In genomic region chr16:14111713-14112538, GRCh38 we compare ENCODE assay signal across 11 cellular contexts. TPM values are rescaled to one million over a fixed set of nuclear protein-coding genes. Genes with fewer than 3 reads are reported as not detected.
A peak's percentile ranks its signal among the peaks of the same experiment; 100 is the strongest.
DNase-seq lines count a peak whose midpoint lies in the region; ATAC-seq and TF ChIP-seq lines count a peak whose summit lies in the region.
"Had no signal": no experiment of that assay in that cellular context is flagged by ENCODE, and none has a peak within 500 bp of the region (broad histone marks: within the 10 kb centered on the region; RNA-seq: fewer than 3 reads in every experiment).

No MANE protein-coding gene starts in this region.

- no peak overlapping the region for H4K5ac ChIP-seq in H9 (ENCODE audit: insufficient read length, low read depth, low read length)

- H2BK12ac ChIP-seq in H9 (ENCODE audit: insufficient read length, low read depth, low read length) = no peak overlapping the region

- H3K27ac Mint-ChIP-seq in H9 = peak overlapping the region in 2 of 3 experiments; percentile 67 to 71; a peak in 4 of 7 replicates
- H3K27ac Mint-ChIP-seq: activated naive CD4-positive, alpha-beta T cell treated with anti-CD3 and anti-CD28 coated beads, Interleukin-2, amount 50 U/mL, for 24 hours; natural killer cell had no signal

- no peak overlapping the region for H3K4me2 ChIP-seq in H9 (ENCODE audit: insufficient read depth, insufficient read length, low read length)

- no peak overlapping the region; the same call in 1 of the 2 replicates for H3K14ac ChIP-seq in H9 (ENCODE audit: insufficient read depth, low read length)

- no peak overlapping the region for H2BK15ac ChIP-seq in H9 (ENCODE audit: low read depth, low read length)

- peaks cover 4% of the 10 kb centered on the region; the same call in 1 of the 2 replicates for H3K79me2 ChIP-seq in H9 (ENCODE audit: insufficient read depth, low read length)

- H3K9me3 ChIP-seq in H9 (ENCODE audit: control insufficient read depth, low read depth, low read length) (no peaks in the 10 kb centered on the region), RWPE2 (ENCODE audit: severe bottlenecking) (no peaks in the 10 kb centered on the region), heart left ventricle (no peaks in the 10 kb centered on the region), skeletal muscle tissue (ENCODE audit: control insufficient read depth in 3 of 3, low read length in 3 of 3) (no peaks in the 10 kb centered on the region)

- H3K4me3 Mint-ChIP-seq in H9 = no peak overlapping the region
- H3K4me3 Mint-ChIP-seq: activated naive CD4-positive, alpha-beta T cell treated with anti-CD3 and anti-CD28 coated beads, Interleukin-2, amount 50 U/mL, for 24 hours; natural killer cell had no signal

- no peak for TF ChIP-seq POLR2A in heart left ventricle (IDR thresholded peaks at IDR 0.05)

- no peaks in the 10 kb centered on the region for H4K20me1 ChIP-seq in H9 (ENCODE audit: control insufficient read depth, insufficient read depth, insufficient read length)

- no peak overlapping the region for H2AFZ ChIP-seq in H9 (ENCODE audit: low read length)

- H2AK5ac ChIP-seq in H9 (ENCODE audit: insufficient read length, low read length) = no peak overlapping the region

- H4K91ac ChIP-seq in H9 (ENCODE audit: insufficient read length, low read depth, low read length) = no peak overlapping the region

- H3K4me1 ChIP-seq in H9 (ENCODE audit: insufficient read depth, low read length) (no peaks in the 10 kb centered on the region; the same call in 1 of the 2 replicates), RWPE2 (ENCODE audit: insufficient read depth, poor library complexity, severe bottlenecking) (peaks cover 8% of the 10 kb centered on the region), heart left ventricle (peaks cover 0 to 85% (median 58%) of the 10 kb centered on the region in 12 donors), skeletal muscle tissue (ENCODE audit: control insufficient read depth in 3 of 3, insufficient read depth in 3 of 3, low read length in 3 of 3) (peaks cover 54 to 64% (median 61%) of the 10 kb centered on the region in 3 donors)

- H3T11ph ChIP-seq in H9 (ENCODE audit: low read length) = no peak overlapping the region

- no peak overlapping the region for H2BK20ac ChIP-seq in H9 (ENCODE audit: low read depth, low read length, poor library complexity, severe bottlenecking)

- no peaks in the 10 kb centered on the region for H3K27me3 ChIP-seq in H9 (ENCODE audit: insufficient read depth, low read length)
- H3K27me3 ChIP-seq in RWPE2 (ENCODE audit: insufficient read depth, poor library complexity, severe bottlenecking) = no peaks in the 10 kb centered on the region
- no peaks in the 10 kb centered on the region for H3K27me3 ChIP-seq in heart left ventricle
- H3K27me3 ChIP-seq in skeletal muscle tissue (ENCODE audit: control insufficient read depth in 3 of 3, insufficient read depth in 3 of 3, low read length in 3 of 3) = no peaks in the 10 kb centered on the region

- peaks cover 4% of the 10 kb centered on the region for H3K79me1 ChIP-seq in H9 (ENCODE audit: insufficient read depth, low read depth, low read length, poor library complexity, severe bottlenecking)

- no peak overlapping the region for H2BK120ac ChIP-seq in H9 (ENCODE audit: low read depth, low read length, poor library complexity, severe bottlenecking)

- TF ChIP-seq CTCF in H9 (conservative IDR thresholded peaks at IDR 0.05) (no peak), RWPE2 (IDR thresholded peaks at IDR 0.05; ENCODE audit: poor library complexity, severe bottlenecking) (no peak), heart left ventricle (IDR thresholded peaks at IDR 0.05) (no peak)

- H3K18ac ChIP-seq in H9 (ENCODE audit: insufficient read length, low read depth, low read length) = no peak overlapping the region

- no peak overlapping the region for H3K4me3 ChIP-seq in RWPE2 (ENCODE audit: severe bottlenecking)
- no peak overlapping the region for H3K4me3 ChIP-seq in heart left ventricle
- H3K4me3 ChIP-seq in skeletal muscle tissue (ENCODE audit: low read length in 3 of 3) = peak overlapping the region in 1 of 3 donors; percentile 13

- H3K56ac ChIP-seq in H9 (ENCODE audit: insufficient read length, low read depth, low read length) = no peak overlapping the region

- no CpG with 5 or more reads among the region's 14 CpGs for WGBS in H9 (ENCODE audit: extremely low coverage, insufficient read length, low lambda C conversion rate)
- 76 to 79% (median 76%) methylated on average over 14 of the region's 14 CpGs for WGBS in heart left ventricle, 4 donors

- H3K27me3 Mint-ChIP-seq in H9 (ENCODE audit: low read depth) = no peaks in the 10 kb centered on the region
- H3K27me3 Mint-ChIP-seq: activated naive CD4-positive, alpha-beta T cell treated with anti-CD3 and anti-CD28 coated beads, Interleukin-2, amount 50 U/mL, for 24 hours had no signal

- no peak overlapping the region for H3K23ac ChIP-seq in H9 (ENCODE audit: insufficient read length, low read depth, low read length)

- peak; percentile 61 for ATAC-seq in RWPE2 (ENCODE audit: low read depth)
- peak in 3 of 4 donors; percentile 38 to 50 (median 46) for ATAC-seq in heart left ventricle
- no peak for ATAC-seq in HG02588 (IDR thresholded peaks at IDR 0.05; ENCODE audit: unreplicated experiment)
- ATAC-seq: natural killer cell had no signal

- H2BK5ac ChIP-seq in H9 (ENCODE audit: insufficient read length, low read length) = no peak overlapping the region

- no peak overlapping the region for H3K27ac ChIP-seq in H9 (ENCODE audit: insufficient read length, low read depth, low read length)
- no peak overlapping the region for H3K27ac ChIP-seq in RWPE2 (ENCODE audit: poor library complexity, severe bottlenecking)
- H3K27ac ChIP-seq in heart left ventricle = peak overlapping the region in 7 of 12 donors; percentile 2 to 50 (median 11)
- peak overlapping the region; percentile 50 for H3K27ac ChIP-seq in skeletal muscle tissue (ENCODE audit: low read depth, low read length)
- H3K27ac ChIP-seq: HL-60 had no signal

- no peaks in the 10 kb centered on the region for H3K36me3 ChIP-seq in RWPE2 (ENCODE audit: low read depth)
- H3K36me3 ChIP-seq in heart left ventricle = no peaks in the 10 kb centered on the region
- no peaks in the 10 kb centered on the region for H3K36me3 ChIP-seq in skeletal muscle tissue (ENCODE audit: control insufficient read depth in 3 of 3, insufficient read depth in 3 of 3, low read length in 3 of 3)

- no peak for DNase-seq in H9
- no peak for DNase-seq in RWPE2 (ENCODE audit: low spot score)
- peak; percentile 47 to 72 (median 61) for DNase-seq in heart left ventricle
- DNase-seq in RKO (ENCODE audit: low spot score) = no peak
- DNase-seq in NK-92 treated with Interleukin-12 subunit alpha and Interleukin-12 subunit beta, amount 100 ng/mL, for 24 hours (lab: John Stamatoyannopoulos, UW) = no peak
- no peak for DNase-seq in GM19240 (ENCODE audit: insufficient read length, low spot score)
- DNase-seq: natural killer cell had no signal

- no peak overlapping the region for H3K4ac ChIP-seq in H9 (ENCODE audit: low read depth, low read length)

- H3K36me3 Mint-ChIP-seq in H9 (ENCODE audit: insufficient read depth in 1 of 3, low read depth in 3 of 3) = no peaks in the 10 kb centered on the region; a peak in 1 of 7 replicates
- H3K36me3 Mint-ChIP-seq: natural killer cell had no signal

- H4K8ac ChIP-seq in H9 (replicated peaks; ENCODE audit: insufficient read length, low read depth, low read length) = no peak overlapping the region

- peaks cover 29 to 34% of the 10 kb centered on the region in 2 experiments for H3K4me1 Mint-ChIP-seq in H9

- no peaks in the 10 kb centered on the region for H3K9me3 Mint-ChIP-seq in H9
- H3K9me3 Mint-ChIP-seq: activated naive CD4-positive, alpha-beta T cell treated with anti-CD3 and anti-CD28 coated beads, Interleukin-2, amount 50 U/mL, for 24 hours; natural killer cell had no signal

- no peak overlapping the region for H3K9ac ChIP-seq in H9 (ENCODE audit: extremely low read depth, insufficient read length, low read length)
- H3K9ac ChIP-seq in skeletal muscle tissue (ENCODE audit: low read depth in 1 of 3, low read length in 3 of 3) = no peak overlapping the region

- no peaks in the 10 kb centered on the region for H3K23me2 ChIP-seq in H9 (ENCODE audit: insufficient read length, low read depth, low read length, poor library complexity, severe bottlenecking)

- intact Hi-C loops in heart left ventricle (cut with DNase I) = no loop called here

RNA-seq across cellular contexts. Expression of gene MRTFB, which starts 40.8 kb away (rescaled TPM):
- total RNA-seq in H9 (2021) = 27.3 and 29.9 TPM in 2 replicates
- 10 to 100 TPM; 16.3 to 38.3 (median 32.4) TPM for total RNA-seq in heart left ventricle
- polyA plus RNA-seq in heart left ventricle = 1 to 10 TPM; 8.0 to 8.3 TPM
- 13.0 TPM for total RNA-seq in skeletal muscle tissue

Comparison
In these comparisons a context has a peak if more than half of its experiments do, and no peak if none do; other contexts are left out.
1. DNase-seq: peak in heart left ventricle (5 of 5); none in H9 (single experiment), RWPE2 (single experiment), RKO (single experiment), NK-92 treated with Interleukin-12 subunit alpha and Interleukin-12 subunit beta, amount 100 ng/mL, for 24 hours (single experiment) and GM19240 (single experiment).
2. H3K27ac ChIP-seq: peak in heart left ventricle (7 of 12) and skeletal muscle tissue (single experiment); none in H9 (single experiment) and RWPE2 (single experiment).